8 cellular contexts compared by ENCODE assay signal in genomic region chr20:47355489-47356219, GRCh38. TPM values are rescaled to one million over a fixed set of nuclear protein-coding genes. Genes with fewer than 3 reads are reported as not detected.
A peak's percentile ranks its signal among the peaks of the same experiment; 100 is the strongest.
DNase-seq lines count a peak whose midpoint lies in the region; ATAC-seq and TF ChIP-seq lines count a peak whose summit lies in the region.

No MANE protein-coding gene starts in this region.

- DNase-seq in stimulated activated CD4-positive, alpha-beta T cell treated with anti-CD3 and anti-CD28 coated beads, Interleukin-2, amount 100 ng/mL, for 24 hours: peak; percentile 11 to 24
- no peak for DNase-seq in stimulated activated CD4-positive, alpha-beta T cell treated with anti-CD3 and anti-CD28 coated beads, Interleukin-1b, Interleukin-23, amount 100 ng/mL, for 48 hours
- DNase-seq in pons (ENCODE audit: low spot score) (peak; percentile 71), T-helper 9 cell (no peak)
- no peak for DNase-seq in NK-92 treated with Interleukin-12 subunit alpha and Interleukin-12 subunit beta, amount 100 ng/mL, for 24 hours (lab: John Stamatoyannopoulos, UW)

- H3K27me3 ChIP-seq in esophagus (ENCODE audit: control insufficient read depth in 1 of 2, insufficient read depth in 2 of 2, low read length in 2 of 2): no peaks in the 10 kb centered on the region

- no peak for TF ChIP-seq CTCF in VCaP (conservative IDR thresholded peaks at IDR 0.05)

- peaks cover 12 to 19% of the 10 kb centered on the region in 2 donors for H3K4me1 ChIP-seq in esophagus (ENCODE audit: control insufficient read depth in 2 of 2, insufficient read depth in 2 of 2, low read length in 1 of 2)

- peak overlapping the region; percentile 100 for H3K27ac ChIP-seq in VCaP
- H3K27ac ChIP-seq in esophagus (ENCODE audit: low read depth in 2 of 2, low read length in 1 of 2): peak overlapping the region; percentile 98 to 99

- H3K36me3 ChIP-seq in esophagus (ENCODE audit: control insufficient read depth in 2 of 2, insufficient read depth in 2 of 2, low read length in 1 of 2): no peaks in the 10 kb centered on the region

- WGBS in esophagus, 2 donors: 18 to 21% methylated on average over 2 of the region's 2 CpGs

- H3K9me3 ChIP-seq in esophagus (ENCODE audit: control insufficient read depth in 2 of 2, insufficient read depth in 1 of 2, low read depth in 1 of 2, low read length in 1 of 2): no peaks in the 10 kb centered on the region

- ATAC-seq in GM21717 (IDR thresholded peaks at IDR 0.05; ENCODE audit: unreplicated experiment): no peak

- H3K4me3 ChIP-seq in esophagus (ENCODE audit: low read depth in 1 of 2, low read length in 2 of 2): peak overlapping the region; percentile 18 to 47

RNA-seq across cellular contexts. Expression of gene ZMYND8, which starts 0.8 kb away (rescaled TPM):
- polyA plus RNA-seq in esophagus: 10 to 100 TPM in 1 of 2 donors, 1 to 10 TPM in 1; 8.8 to 18.7 TPM

Comparison
In these comparisons a context has a peak if more than half of its experiments do, and no peak if none do; other contexts are left out.
1. DNase-seq: peak in stimulated activated CD4-positive, alpha-beta T cell treated with anti-CD3 and anti-CD28 coated beads, Interleukin-2, amount 100 ng/mL, for 24 hours (2 of 2) and pons (single experiment); none in stimulated activated CD4-positive, alpha-beta T cell treated with anti-CD3 and anti-CD28 coated beads, Interleukin-1b, Interleukin-23, amount 100 ng/mL, for 48 hours (single experiment), T-helper 9 cell (single experiment) and NK-92 treated with Interleukin-12 subunit alpha and Interleukin-12 subunit beta, amount 100 ng/mL, for 24 hours (single experiment).